13 cellular contexts compared by ENCODE assay signal in genomic region chr1:91124290-91124975, GRCh38.
DNase-seq lines count a peak whose midpoint lies in the region; ATAC-seq and TF ChIP-seq lines count a peak whose summit lies in the region.
"Had no signal": no experiment of that assay in that cellular context is flagged by ENCODE, and none has a peak within 500 bp of the region (broad histone marks: within the 10 kb centered on the region; RNA-seq: fewer than 3 reads in every experiment).

No MANE protein-coding gene starts in this region.

- TF ChIP-seq CTCF in glutamatergic neuron (IDR thresholded peaks at IDR 0.05; ENCODE audit: partially characterized antibody, unreplicated experiment) (no peak), type B pancreatic cell (conservative IDR thresholded peaks at IDR 0.05) (no peak)

- H3K27me3 Mint-ChIP-seq in glutamatergic neuron (ENCODE audit: unreplicated experiment) (no peaks in the 10 kb centered on the region), type B pancreatic cell (no peaks in the 10 kb centered on the region)
- H3K27me3 Mint-ChIP-seq in CD4-positive, alpha-beta memory T cell = no peaks in the 10 kb centered on the region
- H3K27me3 Mint-ChIP-seq: B cell had no signal

- CTCF ChIA-PET in CD4-positive, alpha-beta memory T cell (lab: Charles Lee; ENCODE audit: partially characterized antibody) = interaction anchor here (1.2 kb wide), 1 partner anchor 13 kb away, joined by 3 read pairs; no protein-coding TSS in a partner anchor

- H3K9me3 ChIP-seq in HUES48 (ENCODE audit: control insufficient read depth, insufficient read depth, low read length) = no peaks in the 10 kb centered on the region
- H3K9me3 ChIP-seq in CD4-positive, alpha-beta memory T cell (ENCODE audit: control insufficient read depth in 1 of 2, low read length in 2 of 2) = no peaks in the 10 kb centered on the region

- peaks cover 54% of the 10 kb centered on the region for H3K4me1 ChIP-seq in HUES48 (ENCODE audit: control insufficient read depth, insufficient read depth, low read length)
- no peaks in the 10 kb centered on the region for H3K4me1 ChIP-seq in CD4-positive, alpha-beta memory T cell (ENCODE audit: insufficient read depth, low read length)
- H3K4me1 ChIP-seq: parathyroid adenoma had no signal

- no peak overlapping the region for H3K9ac ChIP-seq in HUES48 (ENCODE audit: low read depth, low read length)
- H3K9ac ChIP-seq: parathyroid adenoma had no signal

- intact Hi-C loops in CD4-positive, alpha-beta memory T cell (cut with micrococcal nuclease) = no loop called here

- H3K36me3 ChIP-seq in HUES48 (ENCODE audit: control insufficient read depth, insufficient read depth, low read length) = no peaks in the 10 kb centered on the region
- H3K36me3 ChIP-seq in CD4-positive, alpha-beta memory T cell (ENCODE audit: insufficient read depth, low read length) = no peaks in the 10 kb centered on the region

- H3K36me3 Mint-ChIP-seq in glutamatergic neuron (ENCODE audit: unreplicated experiment) = no peaks in the 10 kb centered on the region
- no peaks in the 10 kb centered on the region for H3K36me3 Mint-ChIP-seq in type B pancreatic cell
- H3K36me3 Mint-ChIP-seq in CD4-positive, alpha-beta memory T cell = no peaks in the 10 kb centered on the region

- H3K27ac Mint-ChIP-seq in glutamatergic neuron (ENCODE audit: unreplicated experiment) (peak overlapping the region; percentile 29), type B pancreatic cell (no peak overlapping the region)
- no peak overlapping the region for H3K27ac Mint-ChIP-seq in CD4-positive, alpha-beta memory T cell
- H3K27ac Mint-ChIP-seq: B cell had no signal

- peak overlapping the region; percentile 1 for H3K27ac ChIP-seq in HUES48 (ENCODE audit: low read depth, low read length)
- H3K27ac ChIP-seq in CD4-positive, alpha-beta memory T cell (ENCODE audit: low read depth, low read length) = no peak overlapping the region
- H3K27ac ChIP-seq: parathyroid adenoma had no signal

- peak; percentile 28 for DNase-seq in stimulated activated CD4-positive, alpha-beta T cell treated with anti-CD3 and anti-CD28 coated beads, Interleukin-1b, Interleukin-23, amount 100 ng/mL, for 48 hours
- no peak for DNase-seq in stimulated activated CD4-positive, alpha-beta T cell treated with anti-CD3 and anti-CD28 coated beads, Interleukin-12 subunit alpha, Interleukin-12 subunit beta, amount 100 ng/mL, for 4 hours
- DNase-seq in glutamatergic neuron (no peak), type B pancreatic cell (ENCODE audit: extremely low spot score, unreplicated experiment) (no peak), nucleus accumbens (lab: John Stamatoyannopoulos, UW) (no peak)
- no peak for DNase-seq in CD4-positive, alpha-beta memory T cell
- DNase-seq: DMS79 treated with DMSO at 0.1 percent for 48 hours, Karpas-422, mesendoderm had no signal

- no peaks in the 10 kb centered on the region for H3K27me3 ChIP-seq in HUES48 (ENCODE audit: control insufficient read depth, insufficient read depth, low read length)
- H3K27me3 ChIP-seq in CD4-positive, alpha-beta memory T cell (ENCODE audit: insufficient read depth, low read length) = no peaks in the 10 kb centered on the region

- POLR2A ChIA-PET in CD4-positive, alpha-beta memory T cell (lab: Charles Lee; ENCODE audit: partially characterized antibody) = no interaction called here

- ATAC-seq in HG03045 (IDR thresholded peaks at IDR 0.05; ENCODE audit: unreplicated experiment) = no peak

- H3K9me3 Mint-ChIP-seq in glutamatergic neuron (ENCODE audit: unreplicated experiment) = peaks cover 4% of the 10 kb centered on the region
- peaks cover 6% of the 10 kb centered on the region for H3K9me3 Mint-ChIP-seq in type B pancreatic cell
- H3K9me3 Mint-ChIP-seq in CD4-positive, alpha-beta memory T cell = no peaks in the 10 kb centered on the region

- H3K4me1 Mint-ChIP-seq in glutamatergic neuron (ENCODE audit: low read depth, unreplicated experiment) (peaks cover 11% of the 10 kb centered on the region), type B pancreatic cell (ENCODE audit: unreplicated experiment) (peaks cover 23% of the 10 kb centered on the region)
- peaks cover 0 to 5% (median under 1%) of the 10 kb centered on the region in 4 donors for H3K4me1 Mint-ChIP-seq in CD4-positive, alpha-beta memory T cell
- H3K4me1 Mint-ChIP-seq: B cell had no signal

- no peak overlapping the region for H3K4me3 ChIP-seq in HUES48 (ENCODE audit: low read depth, low read length)
- H3K4me3 ChIP-seq in CD4-positive, alpha-beta memory T cell (ENCODE audit: low read length in 2 of 2) = no peak overlapping the region

- H3K4me3 Mint-ChIP-seq in glutamatergic neuron (ENCODE audit: unreplicated experiment) = no peak overlapping the region
- peak overlapping the region; percentile 3 for H3K4me3 Mint-ChIP-seq in type B pancreatic cell
- no peak overlapping the region for H3K4me3 Mint-ChIP-seq in CD4-positive, alpha-beta memory T cell
- H3K4me3 Mint-ChIP-seq: B cell had no signal
